In genomic region chr18:79068299-79068945, GRCh38 we compare ENCODE assay signal across 8 cellular contexts. TPM values are rescaled to one million over a fixed set of nuclear protein-coding genes. Genes with fewer than 3 reads are reported as not detected.
DNase-seq lines count a peak whose midpoint lies in the region; ATAC-seq and TF ChIP-seq lines count a peak whose summit lies in the region.

No MANE protein-coding gene starts in this region.

- H3K27ac ChIP-seq in CD4-positive, alpha-beta T cell (ENCODE audit: low read depth, low read length), result peak overlapping the region; percentile 97
- peak overlapping the region; percentile 95 for H3K27ac ChIP-seq in breast epithelium
- H3K27ac ChIP-seq in substantia nigra (ENCODE audit: low read depth, low read length, poor library complexity, severe bottlenecking), result peak overlapping the region; percentile 83

- no peaks in the 10 kb centered on the region for H3K9me3 Mint-ChIP-seq in CD4-positive, alpha-beta T cell

- no peak for TF ChIP-seq CTCF in CD4-positive, alpha-beta T cell (IDR thresholded peaks at IDR 0.05)
- no peak for TF ChIP-seq CTCF in breast epithelium (IDR thresholded peaks at IDR 0.05)
- TF ChIP-seq CTCF in GM10266 (IDR thresholded peaks at IDR 0.05; ENCODE audit: control insufficient read depth, insufficient read depth, low read depth, missing control alignments), result no peak

- TF ChIP-seq POLR2A in breast epithelium (IDR thresholded peaks at IDR 0.05), result no peak

- H3K4me3 ChIP-seq in breast epithelium, result peak overlapping the region; percentile 70 to 100 (median 97)

- H3K4me1 Mint-ChIP-seq in CD4-positive, alpha-beta T cell (ENCODE audit: low read depth), result peaks cover 53% of the 10 kb centered on the region

- peaks cover 7% of the 10 kb centered on the region for H3K27me3 Mint-ChIP-seq in CD4-positive, alpha-beta T cell

- CTCF ChIA-PET in CD4-positive, alpha-beta T cell (lab: Charles Lee), result interaction anchor here (0.6 kb wide), 1 partner anchor 10 kb away, joined by 3 read pairs; no protein-coding TSS in a partner anchor

- H3K36me3 Mint-ChIP-seq in CD4-positive, alpha-beta T cell (ENCODE audit: low read depth), result peaks cover 28% of the 10 kb centered on the region

- no peaks in the 10 kb centered on the region for H3K36me3 ChIP-seq in breast epithelium

- intact Hi-C loops in CD4-positive, alpha-beta T cell (cut with DNase I, micrococcal nuclease), result loop anchor here (5.0 to 10.0 kb wide), 4 partner anchors 179 to 964 kb away; partner anchors contain the start of genes NFATC1 (in 1 of the 2), RBFA (in 1 of the 2) and SLC66A2 (in 1 of the 2)
- intact Hi-C loops in breast epithelium (cut with DNase I; ENCODE audit: low total_unique reads), result no loop called here

- peak in 6 of 10 experiments; percentile 8 to 46 (median 21) for DNase-seq in CD4-positive, alpha-beta T cell
- DNase-seq in NCI-H69 (lab: John Stamatoyannopoulos, UW), result peak; percentile 35
- DNase-seq in breast epithelium (ENCODE audit: low spot score in 2 of 2), result no peak
- peak; percentile 22 to 27 for DNase-seq in lung microvascular endothelial cell (ENCODE audit: low read depth in 2 of 2)
- peak in 11 of 49 donors; percentile 18 to 76 (median 56) for DNase-seq in substantia nigra (lab: John Stamatoyannopoulos, UW)
- no peak for DNase-seq in GM10266 (ENCODE audit: extremely low spot score)
- DNase-seq in NCI-H82 treated with DMSO at 0.1 percent for 48 hours (lab: John Stamatoyannopoulos, UW; ENCODE audit: unreplicated experiment), result no peak

- peaks cover 0 to 5% of the 10 kb centered on the region in 2 donors for H3K4me1 ChIP-seq in breast epithelium

- POLR2A ChIA-PET in CD4-positive, alpha-beta T cell (lab: Charles Lee), result interaction anchor here (0.8 to 2.2 kb wide), 13 partner anchors 10 to 1042 kb away, joined by 3 to 12 read pairs (median 4); partner anchors contain the start of genes ADNP2 and SLC66A2

- H3K4me3 Mint-ChIP-seq in CD4-positive, alpha-beta T cell, result peak overlapping the region; percentile 91

- no peaks in the 10 kb centered on the region for H3K9me3 ChIP-seq in CD4-positive, alpha-beta T cell (ENCODE audit: control insufficient read depth, low read length)
- no peaks in the 10 kb centered on the region for H3K9me3 ChIP-seq in breast epithelium

- peak overlapping the region; percentile 100 for H3K27ac Mint-ChIP-seq in CD4-positive, alpha-beta T cell

- ATAC-seq in CD4-positive, alpha-beta T cell (ENCODE audit: poor library complexity), result peak; percentile 60
- peak; percentile 0 for ATAC-seq in GM21515 (IDR thresholded peaks at IDR 0.05; ENCODE audit: unreplicated experiment)

- no peaks in the 10 kb centered on the region for H3K27me3 ChIP-seq in CD4-positive, alpha-beta T cell (ENCODE audit: control insufficient read depth, insufficient read depth, low read length)
- no peaks in the 10 kb centered on the region for H3K27me3 ChIP-seq in breast epithelium

RNA-seq across cellular contexts. Expression of gene ATP9B, which starts 0.8 kb away (rescaled TPM):
- total RNA-seq in CD4-positive, alpha-beta T cell, result 10 to 100 TPM; 61.9 to 63.5 TPM
- total RNA-seq in breast epithelium (10 to 100 TPM; 42.1 to 55.9 (median 54.4) TPM), lung microvascular endothelial cell (19.8 and 29.0 TPM in 2 replicates)

Comparison
In these comparisons a context has a peak if more than half of its experiments do, and no peak if none do; other contexts are left out.
1. DNase-seq: peak in CD4-positive, alpha-beta T cell (6 of 10), NCI-H69 (single experiment) and lung microvascular endothelial cell (2 of 2); none in breast epithelium (0 of 2), GM10266 (single experiment) and NCI-H82 treated with DMSO at 0.1 percent for 48 hours (single experiment).
2. Peak in every context shown above with its lines, with median percentiles within 50 percentile points of each other: H3K27ac ChIP-seq.